ENCODE assay signal across 27 cellular contexts in the genomic region with DNA sequence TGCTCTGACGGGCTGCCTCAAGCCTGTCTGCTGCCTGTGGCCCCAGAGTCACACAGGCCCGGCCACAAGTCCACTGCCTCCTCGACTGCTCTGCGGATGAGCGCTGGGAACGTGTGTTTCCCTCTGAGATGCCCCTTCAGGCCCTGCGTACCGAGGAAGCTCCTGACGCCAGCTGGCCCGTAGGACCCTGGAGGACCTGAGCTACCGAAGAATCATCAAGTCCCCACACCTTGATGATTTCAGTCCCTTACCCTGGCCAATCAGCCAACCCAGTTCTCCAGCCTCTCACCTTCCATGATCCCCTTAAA.
"Had no signal": no experiment of that assay in that cellular context is flagged by ENCODE, and none has a peak within 500 bp of the region (broad histone marks: within the 10 kb centered on the region; RNA-seq: fewer than 3 reads in every experiment).

No MANE protein-coding gene starts in this region.

- H3K9me3 ChIP-seq: esophagus muscularis mucosa, gastroesophageal sphincter, heart right ventricle, psoas muscle, sigmoid colon, suprapubic skin, transverse colon, upper lobe of right lung, uterus had no signal

- FAIRE-seq: colon, islet of Langerhans had no signal

- H3K27ac Mint-ChIP-seq: endodermal cell; memory B cell; natural killer cell; stimulated activated naive B cell treated with anti-CD40 and anti-IgM and Interleukin-4, amounts not matched to agents 10 μg/mL and 1 μg/mL and 100 μg/mL, for 72 hours; stimulated activated naive CD8-positive, alpha-beta T cell treated with anti-CD3 and anti-CD28 coated beads, Interleukin-15, Interleukin-2, amounts not matched to agents 100 ng/mL and 50 ng/mL, for 24 hours had no signal

- H3K4me1 ChIP-seq: esophagus muscularis mucosa, foreskin keratinocyte, gastroesophageal sphincter, heart right ventricle, psoas muscle, sigmoid colon, suprapubic skin, upper lobe of right lung, uterus had no signal

- H3K9me3 Mint-ChIP-seq: memory B cell; natural killer cell; stimulated activated naive CD8-positive, alpha-beta T cell treated with anti-CD3 and anti-CD28 coated beads, Interleukin-15, Interleukin-2, amounts not matched to agents 100 ng/mL and 50 ng/mL, for 24 hours had no signal

- H3K4me1 Mint-ChIP-seq: endodermal cell; memory B cell; stimulated activated naive B cell treated with anti-CD40 and anti-IgM and Interleukin-4, amounts not matched to agents 10 μg/mL and 1 μg/mL and 100 μg/mL, for 72 hours had no signal

- ATAC-seq: foreskin keratinocyte; gastroesophageal sphincter; heart right ventricle; left ventricle myocardium superior; natural killer cell; psoas muscle; right cardiac atrium; stimulated activated naive B cell treated with anti-CD40 and anti-IgM and Interleukin-4, amounts not matched to agents 10 μg/mL and 1 μg/mL and 100 μg/mL, for 72 hours; upper lobe of right lung had no signal

- H3K27ac ChIP-seq: dorsolateral prefrontal cortex, epithelial cell of prostate, esophagus muscularis mucosa, foreskin keratinocyte, gastroesophageal sphincter, heart right ventricle, psoas muscle, sigmoid colon, suprapubic skin, transverse colon, upper lobe of right lung, uterus had no signal

- H3K36me3 ChIP-seq: esophagus muscularis mucosa, gastroesophageal sphincter, heart right ventricle, sigmoid colon, suprapubic skin, transverse colon, upper lobe of right lung, uterus had no signal

- H3K4me3 ChIP-seq: dorsolateral prefrontal cortex, esophagus muscularis mucosa, gastroesophageal sphincter, heart right ventricle, lung, psoas muscle, sigmoid colon, suprapubic skin, transverse colon, upper lobe of right lung, uterus had no signal

- H3K36me3 Mint-ChIP-seq: memory B cell, natural killer cell had no signal

- DNase-seq: cerebellar nuclear complex; effector CD8-positive, alpha-beta T cell; endodermal cell; foreskin keratinocyte; glutamatergic neuron; heart right ventricle; hippocampal formation; left ventricle myocardium superior; natural killer cell; psoas muscle; sigmoid colon; stimulated activated CD4-positive, alpha-beta T cell treated with anti-CD3 and anti-CD28 coated beads, Interleukin-4, amount 100 ng/mL, for 4 hours; stimulated activated naive B cell treated with anti-CD40 and anti-IgM and Interleukin-4, amounts not matched to agents 10 μg/mL and 1 μg/mL and 100 μg/mL, for 72 hours; transverse colon; upper lobe of right lung had no signal

- H3K27me3 ChIP-seq: foreskin keratinocyte, uterus had no signal

- H3K4me3 Mint-ChIP-seq: endodermal cell; memory B cell; natural killer cell; stimulated activated naive B cell treated with anti-CD40 and anti-IgM and Interleukin-4, amounts not matched to agents 10 μg/mL and 1 μg/mL and 100 μg/mL, for 72 hours; stimulated activated naive CD8-positive, alpha-beta T cell treated with anti-CD3 and anti-CD28 coated beads, Interleukin-15, Interleukin-2, amounts not matched to agents 100 ng/mL and 50 ng/mL, for 24 hours had no signal
